Comparison of ENCODE assay signal across 10 cellular contexts in the genomic region with DNA sequence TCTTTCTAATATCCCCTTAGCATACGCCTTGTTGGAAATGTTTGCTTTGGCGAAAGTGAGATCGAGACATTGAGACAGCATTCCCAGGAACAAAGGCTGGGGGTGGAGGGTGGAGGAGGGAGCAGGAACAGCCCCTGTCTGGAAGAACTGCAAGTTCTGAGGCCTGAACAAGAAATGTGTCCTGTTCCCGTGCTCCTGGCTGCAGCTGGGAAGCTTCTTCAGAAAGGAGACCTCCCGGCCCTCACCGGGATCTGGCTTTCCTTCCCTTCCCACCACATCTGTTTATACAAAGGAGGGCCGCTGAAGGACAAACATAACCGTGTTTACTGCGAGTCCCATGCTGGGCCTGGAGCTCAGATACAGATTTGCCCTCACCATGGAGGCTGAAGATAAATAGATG. TPM values are rescaled to one million over a fixed set of nuclear protein-coding genes. Genes with fewer than 3 reads are reported as not detected.
DNase-seq lines count a peak whose midpoint lies in the region; ATAC-seq, FAIRE-seq and TF ChIP-seq lines count a peak whose summit lies in the region.
"Had no signal": no experiment of that assay in that cellular context is flagged by ENCODE, and none has a peak within 500 bp of the region (broad histone marks: within the 10 kb centered on the region; RNA-seq: fewer than 3 reads in every experiment).

No MANE protein-coding gene starts in this region.

- peaks cover 56% of the 10 kb centered on the region for H3K4me1 Mint-ChIP-seq in nephron progenitor cell

- no peaks in the 10 kb centered on the region for H3K79me2 ChIP-seq in H1 (ENCODE audit: control insufficient read depth in 1 of 2, insufficient read depth in 2 of 2, low read length in 2 of 2)

- H4K5ac ChIP-seq in H1 (ENCODE audit: insufficient read length, low read depth, low read length) = no peak overlapping the region

- no peak overlapping the region for H3K23ac ChIP-seq in H1 (ENCODE audit: insufficient read length)

- no peak overlapping the region for H3K18ac ChIP-seq in H1 (ENCODE audit: extremely low read depth, low read length)

- H2AFZ ChIP-seq in H1 (ENCODE audit: low read length) = no peak overlapping the region

- no peak overlapping the region for H3K56ac ChIP-seq in H1 (replicated peaks; ENCODE audit: insufficient read length, low read depth, low read length)

- intact Hi-C loops in left ventricle myocardium superior (cut with micrococcal nuclease) (no loop called here), uterus (cut with DNase I; ENCODE audit: low total_unique reads) (no loop called here)

- peak; percentile 54 for ATAC-seq in left ventricle myocardium superior

- no peak overlapping the region for H2BK120ac ChIP-seq in H1 (replicated peaks; ENCODE audit: low read depth, low read length)

- H3K23me2 ChIP-seq in H1 (ENCODE audit: low read depth, low read length) = peaks cover 8% of the 10 kb centered on the region; the same call in 1 of the 2 replicates

- H3K4me2 ChIP-seq in H1 (ENCODE audit: insufficient read depth in 1 of 2, low read depth in 2 of 2, low read length in 2 of 2) = peak overlapping the region; percentile 85 to 94

- no peak overlapping the region for H2BK20ac ChIP-seq in H1 (ENCODE audit: low read length)

- 1% methylated on average over 9 of the region's 9 CpGs; no CpG with 5 or more reads in 1 of the 2 experiments for WGBS in H1 (ENCODE audit: extremely low coverage in 1 of 2, insufficient coverage in 1 of 2, insufficient read length in 1 of 2, insufficient replicate concordance in 2 of 2, low coverage in 1 of 2, low lambda C conversion rate in 2 of 2, missing lambda C conversion rate in 1 of 2), 2 experiments

- no peaks in the 10 kb centered on the region for H3K36me3 Mint-ChIP-seq in nephron progenitor cell (ENCODE audit: low read depth)

- TF ChIP-seq POLR2A in H1 (IDR thresholded peaks at IDR 0.05; ENCODE audit: control extremely low read depth in 1 of 2, low read depth in 2 of 2, low read length in 2 of 2) (no peak), uterus (IDR thresholded peaks at IDR 0.05) (no peak)

- peak; percentile 31 for DNase-seq in left ventricle myocardium superior
- no peak for DNase-seq in right atrium auricular region (ENCODE audit: low spot score)
- DNase-seq in H1 (ENCODE audit: low read depth in 1 of 2, low spot score in 2 of 2) = no peak
- DNase-seq in nephron progenitor cell = peak; percentile 23
- DNase-seq in uterus = peak; percentile 66 to 67
- no peak for DNase-seq in RWPE1 (ENCODE audit: low spot score)
- DNase-seq in NCI-H82 treated with DMSO at 0.1 percent for 48 hours (lab: John Stamatoyannopoulos, UW; ENCODE audit: unreplicated experiment) = no peak
- DNase-seq in D721Med (ENCODE audit: insufficient read length, low spot score) = no peak

- no peaks in the 10 kb centered on the region for H3K27me3 Mint-ChIP-seq in nephron progenitor cell (ENCODE audit: low read depth, poor library complexity)

- H4K20me1 ChIP-seq in H1 (replicated peaks in 1 of 2; ENCODE audit: control insufficient read depth in 1 of 2, insufficient read depth in 2 of 2, low read length in 2 of 2) = no peaks in the 10 kb centered on the region

- POLR2A ChIA-PET in H1 (lab: Charles Lee; ENCODE audit: partially characterized antibody) (interaction anchor here (0.9 kb wide), 1 partner anchor 457 kb away, joined by 3 read pairs; no protein-coding TSS in a partner anchor), RWPE1 (lab: Yijun Ruan, JAX; ENCODE audit: low non-redundant PET) (no interaction called here)

- no peak for FAIRE-seq in H1 (lab: Jason Lieb, UNC)
- FAIRE-seq in D721Med (lab: Jason Lieb, UNC) = no peak

- no peak overlapping the region for H2BK15ac ChIP-seq in H1 (ENCODE audit: low read length)

- no peaks in the 10 kb centered on the region for H3K79me1 ChIP-seq in H1 (ENCODE audit: low read depth, low read length)

- no peak; a peak in 1 of 4 replicates for TF ChIP-seq RAD21 in H1 (IDR thresholded peaks at IDR 0.05 in 1 of 2, conservative IDR thresholded peaks at IDR 0.05 in 1 of 2; ENCODE audit: low read depth in 2 of 2, low read length in 2 of 2)

- no peaks in the 10 kb centered on the region for H3K9me3 Mint-ChIP-seq in nephron progenitor cell
- H3K9me3 Mint-ChIP-seq: dendritic cell treated with granulocyte-macrophage colony-stimulating factor and Interleukin-4, amounts not matched to agents 40 ng/mL and 50 ng/mL, for 4 days had no signal

- H2BK12ac ChIP-seq in H1 (ENCODE audit: low read depth, low read length) = no peak overlapping the region

- peak overlapping the region; percentile 88 for H3K4me3 Mint-ChIP-seq in nephron progenitor cell

- H3K9me3 ChIP-seq in right atrium auricular region (no peaks in the 10 kb centered on the region), H1 (ENCODE audit: insufficient read depth in 2 of 2, low read depth in 1 of 2, low read length in 1 of 2) (no peaks in the 10 kb centered on the region), uterus (no peaks in the 10 kb centered on the region)
- H3K9me3 ChIP-seq: HAP-1 had no signal

- H3K4ac ChIP-seq in H1 (replicated peaks; ENCODE audit: insufficient read length, low read depth, low read length) = no peak overlapping the region

- H3K4me3 ChIP-seq in right atrium auricular region (no peak overlapping the region), H1 (ENCODE audit: extremely low read depth in 1 of 4, insufficient read depth in 2 of 4, low read depth in 3 of 4, low read length in 4 of 4) (peak overlapping the region in 3 of 4 experiments; percentile 35 to 70 (median 41); a peak in 5 of 8 replicates), uterus (peak overlapping the region in 1 of 2 donors; percentile 68)
- H3K4me3 ChIP-seq: HAP-1 had no signal

- H2AK5ac ChIP-seq in H1 (ENCODE audit: low read depth, low read length) = no peak overlapping the region

- no peak for TF ChIP-seq EP300 in H1 (IDR thresholded peaks at IDR 0.05; ENCODE audit: borderline replicate concordance in 1 of 2, low read depth in 2 of 2, low read length in 2 of 2)

- H4K8ac ChIP-seq in H1 (ENCODE audit: extremely low read depth, insufficient read depth, low read length) = no peak overlapping the region

- no peak overlapping the region for H2BK5ac ChIP-seq in H1 (ENCODE audit: low read depth, low read length)

- no peaks in the 10 kb centered on the region for H3K36me3 ChIP-seq in right atrium auricular region
- no peaks in the 10 kb centered on the region for H3K36me3 ChIP-seq in H1 (ENCODE audit: control insufficient read depth in 2 of 4, insufficient read depth in 4 of 4, low read length in 3 of 4)
- no peaks in the 10 kb centered on the region for H3K36me3 ChIP-seq in uterus
- H3K36me3 ChIP-seq: HAP-1 had no signal

- peak overlapping the region; percentile 94 for H3K27ac Mint-ChIP-seq in nephron progenitor cell

- H3K27ac ChIP-seq in right atrium auricular region (no peak overlapping the region), H1 (ENCODE audit: low read depth, low read length) (no peak overlapping the region), uterus (peak overlapping the region; percentile 83 to 89), RWPE1 (no peak overlapping the region)

- H3K4me1 ChIP-seq in right atrium auricular region (peaks cover 0 to 12% of the 10 kb centered on the region in 2 donors), H1 (replicated peaks in 1 of 4; ENCODE audit: control insufficient read depth in 3 of 4, insufficient read depth in 4 of 4, low read length in 3 of 4) (peaks cover 0 to 7% (median 3%) of the 10 kb centered on the region in 4 experiments; a peak in 2 of 7 replicates), uterus (peaks cover 0 to 4% of the 10 kb centered on the region in 2 donors)
- H3K4me1 ChIP-seq: HAP-1 had no signal

- H3K9ac ChIP-seq in H1 (replicated peaks in 1 of 4; ENCODE audit: extremely low read depth in 1 of 4, low read depth in 3 of 4, low read length in 3 of 4) = no peak overlapping the region

- CTCF ChIA-PET in H1 (lab: Charles Lee; ENCODE audit: partially characterized antibody) = interaction anchor here (0.6 to 1.6 kb wide), 7 partner anchors 7 to 382 kb away, joined by 3 to 4 read pairs (median 3); no protein-coding TSS in a partner anchor
- CTCF ChIA-PET in RWPE1 (lab: Yijun Ruan, JAX) = no interaction called here

- TF ChIP-seq CTCF in right atrium auricular region (IDR thresholded peaks at IDR 0.05) (no peak), H1 (IDR thresholded peaks at IDR 0.05; ENCODE audit: control extremely low read depth in 1 of 3, insufficient read depth in 1 of 3, low read depth in 1 of 3, low read length in 3 of 3) (no peak), nephron progenitor cell (IDR thresholded peaks at IDR 0.05) (no peak), uterus (IDR thresholded peaks at IDR 0.05) (no peak), RWPE1 (conservative IDR thresholded peaks at IDR 0.05; ENCODE audit: low read depth) (no peak), D721Med (IDR thresholded peaks at IDR 0.05; ENCODE audit: insufficient read depth, missing control alignments) (no peak)

- H3K14ac ChIP-seq in H1 (ENCODE audit: insufficient read length) = no peak overlapping the region

- H4K91ac ChIP-seq in H1 (replicated peaks; ENCODE audit: insufficient read length, low read length) = no peak overlapping the region

- H3K27me3 ChIP-seq in right atrium auricular region (no peaks in the 10 kb centered on the region), H1 (replicated peaks in 1 of 4; ENCODE audit: control insufficient read depth in 3 of 4, extremely low read depth in 1 of 4, insufficient read depth in 3 of 4, low read length in 3 of 4) (peaks cover 26 to 68% (median 55%) of the 10 kb centered on the region in 4 experiments), uterus (no peaks in the 10 kb centered on the region)

TF ChIP-seq in H1, 55 proteins besides CTCF, POLR2A, EP300 and RAD21 (continues in another document):
- TF ChIP-seq TEAD4 (IDR thresholded peaks at IDR 0.05; ENCODE audit: low read depth, low read length) = peak; percentile 81
- TF ChIP-seq CTBP2 (IDR thresholded peaks at IDR 0.05; ENCODE audit: borderline replicate concordance, insufficient read depth, insufficient read length, low read length) = peak; percentile 24

RNA-seq across cellular contexts. Expression of gene AFF3, which starts 35.9 kb away (rescaled TPM):
- total RNA-seq in left ventricle myocardium superior (10.0 TPM), right atrium auricular region (10 to 100 TPM; 10.8 to 16.2 TPM), uterus (10 to 100 TPM in 2 of 4 donors, 1 to 10 TPM in 2; 8.5 to 77.2 (median 27.1) TPM)
- total RNA-seq in H1 (2021; fragmentation: NEBNext Ultra II Directional; extraction: Animal tissue kit (Norgen Biotek cat#: 25700)) = 1.7 and 3.0 TPM in 2 replicates
- 0.27 and 0.36 TPM in 2 replicates for polyA plus RNA-seq in H1 (2011; rRNA removed)
- polyA plus RNA-seq in H1 (2011; cell fraction: cytosol; rRNA removed) = 0.30 TPM
- 0.60 TPM for polyA plus RNA-seq in H1 (2011; cell fraction: nucleus; rRNA removed)
- 0.48 to 0.60 TPM (median 0.56 TPM) in 4 replicates for polyA plus RNA-seq in H1 (2012, experiment 1 of 2)
- 0.03 TPM for polyA plus RNA-seq in H1 (2012, experiment 2 of 2)
- 0.95 TPM for polyA plus RNA-seq in H1 (2013, experiment 1 of 2)
- 0.90 TPM for polyA plus RNA-seq in H1 (2013, experiment 2 of 2)
- 1.0 TPM in 2 replicates for polyA minus RNA-seq in H1 (2011; rRNA and poly(A)+ RNA removed)
- polyA minus RNA-seq in H1 (2011; cell fraction: cytosol; rRNA and poly(A)+ RNA removed) = 0.29 TPM
- polyA minus RNA-seq in H1 (2011; cell fraction: nucleus; rRNA and poly(A)+ RNA removed) = 2.0 TPM

Comparison
In these comparisons a context has a peak if more than half of its experiments do, and no peak if none do; other contexts are left out.
1. DNase-seq: peak in left ventricle myocardium superior (single experiment), nephron progenitor cell (single experiment) and uterus (2 of 2); none in right atrium auricular region (single experiment), H1 (0 of 2), RWPE1 (single experiment), NCI-H82 treated with DMSO at 0.1 percent for 48 hours (single experiment) and D721Med (single experiment).
2. H3K27ac ChIP-seq: peak in uterus (2 of 2); none in right atrium auricular region (0 of 2), H1 (single experiment) and RWPE1 (single experiment).
3. H3K4me3 ChIP-seq: peak in H1 (3 of 4); none in right atrium auricular region (0 of 2).